In genomic region chr1:245579881-245580280, GRCh38 we compare ENCODE assay signal across 14 cellular contexts.
"Had no signal": no experiment of that assay in that cellular context is flagged by ENCODE, and none has a peak within 500 bp of the region (broad histone marks: within the 10 kb centered on the region; RNA-seq: fewer than 3 reads in every experiment).

No MANE protein-coding gene starts in this region.

- H3K9me3 ChIP-seq: MG63, SK-N-SH had no signal

- DNase-seq: KBM-7, MG63, NCI-H1092 treated with DMSO at 0.1 percent for 48 hours, NCI-H1436, NCI-H1694 treated with DMSO at 0.1 percent for 48 hours, NCI-H1930, NCI-H2081, NCI-H2107, NCI-H2227 treated with DMSO at 0.1 percent for 48 hours, Right ventricle myocardium superior, RPMI8226, SIG-M5, SK-N-SH, SW 1271 had no signal

- H3K4me3 ChIP-seq: MG63 had no signal

- H3K36me3 ChIP-seq: MG63 had no signal
